ENCODE assay signal across 1 cellular context in the genomic region with DNA sequence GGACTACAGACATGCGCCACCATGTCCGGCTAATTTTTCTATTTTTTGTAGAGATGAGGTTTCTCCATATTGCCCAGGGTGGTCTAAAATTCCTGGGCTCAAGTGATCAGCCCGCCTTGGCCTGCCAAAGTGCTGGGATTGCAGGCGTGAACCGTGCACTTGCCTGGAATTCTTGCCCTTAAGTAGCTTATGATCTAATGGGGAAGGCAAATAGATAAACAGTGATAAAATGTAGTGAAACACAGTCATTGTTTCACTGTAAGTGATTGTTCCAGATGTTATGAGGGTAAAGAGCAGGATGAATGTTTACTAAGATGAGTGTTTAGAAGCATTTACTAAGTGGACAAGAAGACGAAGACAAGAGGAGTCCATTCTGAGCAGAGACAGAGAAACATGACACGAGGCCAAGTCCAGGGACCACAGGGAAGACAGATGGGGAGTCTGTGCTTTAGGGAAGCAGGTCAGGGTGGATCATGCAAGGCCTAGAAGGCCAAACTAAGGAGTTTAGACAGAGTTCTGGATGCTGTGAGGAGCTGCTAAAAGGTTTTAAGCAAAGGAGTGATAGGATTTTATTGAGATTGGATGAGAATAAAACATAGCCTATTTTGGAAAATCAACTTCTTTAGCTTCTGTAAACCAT.
TF ChIP-seq lines count a peak whose summit lies in the region.

No MANE protein-coding gene starts in this region.

TF ChIP-seq in HepG2, 621 proteins besides CTCF, POLR2A, EP300 and RAD21 (continued from another document and continues in another):
- TF ChIP-seq, protein P1, sequence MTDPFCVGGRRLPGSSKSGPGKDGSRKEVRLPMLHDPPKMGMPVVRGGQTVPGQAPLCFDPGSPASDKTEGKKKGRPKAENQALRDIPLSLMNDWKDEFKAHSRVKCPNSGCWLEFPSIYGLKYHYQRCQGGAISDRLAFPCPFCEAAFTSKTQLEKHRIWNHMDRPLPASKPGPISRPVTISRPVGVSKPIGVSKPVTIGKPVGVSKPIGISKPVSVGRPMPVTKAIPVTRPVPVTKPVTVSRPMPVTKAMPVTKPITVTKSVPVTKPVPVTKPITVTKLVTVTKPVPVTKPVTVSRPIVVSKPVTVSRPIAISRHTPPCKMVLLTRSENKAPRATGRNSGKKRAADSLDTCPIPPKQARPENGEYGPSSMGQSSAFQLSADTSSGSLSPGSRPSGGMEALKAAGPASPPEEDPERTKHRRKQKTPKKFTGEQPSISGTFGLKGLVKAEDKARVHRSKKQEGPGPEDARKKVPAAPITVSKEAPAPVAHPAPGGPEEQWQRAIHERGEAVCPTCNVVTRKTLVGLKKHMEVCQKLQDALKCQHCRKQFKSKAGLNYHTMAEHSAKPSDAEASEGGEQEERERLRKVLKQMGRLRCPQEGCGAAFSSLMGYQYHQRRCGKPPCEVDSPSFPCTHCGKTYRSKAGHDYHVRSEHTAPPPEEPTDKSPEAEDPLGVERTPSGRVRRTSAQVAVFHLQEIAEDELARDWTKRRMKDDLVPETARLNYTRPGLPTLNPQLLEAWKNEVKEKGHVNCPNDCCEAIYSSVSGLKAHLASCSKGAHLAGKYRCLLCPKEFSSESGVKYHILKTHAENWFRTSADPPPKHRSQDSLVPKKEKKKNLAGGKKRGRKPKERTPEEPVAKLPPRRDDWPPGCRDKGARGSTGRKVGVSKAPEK (CRISPR knock-in tag; IDR thresholded peaks at IDR 0.05; ENCODE audit: borderline replicate concordance): peak; percentile 64; the same call in 1 of the 2 replicates
- TF ChIP-seq BCL6 (CRISPR knock-in tag; IDR thresholded peaks at IDR 0.05): peak; percentile 58
- TF ChIP-seq, protein P2, sequence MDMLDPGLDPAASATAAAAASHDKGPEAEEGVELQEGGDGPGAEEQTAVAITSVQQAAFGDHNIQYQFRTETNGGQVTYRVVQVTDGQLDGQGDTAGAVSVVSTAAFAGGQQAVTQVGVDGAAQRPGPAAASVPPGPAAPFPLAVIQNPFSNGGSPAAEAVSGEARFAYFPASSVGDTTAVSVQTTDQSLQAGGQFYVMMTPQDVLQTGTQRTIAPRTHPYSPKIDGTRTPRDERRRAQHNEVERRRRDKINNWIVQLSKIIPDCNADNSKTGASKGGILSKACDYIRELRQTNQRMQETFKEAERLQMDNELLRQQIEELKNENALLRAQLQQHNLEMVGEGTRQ (IDR thresholded peaks at IDR 0.05; ENCODE audit: low read depth, low read length): no peak
- TF ChIP-seq, protein P2 (CRISPR knock-in tag; IDR thresholded peaks at IDR 0.05; ENCODE audit: borderline replicate concordance): no peak
- 0 out of 2 replicates have a peak, but pooled peaks have one; percentile 19 for TF ChIP-seq YEATS2 (CRISPR knock-in tag; IDR thresholded peaks at IDR 0.05; ENCODE audit: borderline replicate concordance)
- no peak for TF ChIP-seq KLF15 (CRISPR knock-in tag; IDR thresholded peaks at IDR 0.05; ENCODE audit: borderline replicate concordance)
- no peak for TF ChIP-seq U2AF1 (optimal IDR thresholded peaks at IDR 0.05; ENCODE audit: low read depth, low read length)
- no peak for TF ChIP-seq ZFP1 (CRISPR knock-in tag; IDR thresholded peaks at IDR 0.05)
- no peak for TF ChIP-seq ZNF891 (CRISPR knock-in tag; IDR thresholded peaks at IDR 0.05)
- no peak for TF ChIP-seq LCORL (IDR thresholded peaks at IDR 0.05)
- TF ChIP-seq LCORL (CRISPR knock-in tag; IDR thresholded peaks at IDR 0.05): 0 out of 2 replicates have a peak, but pooled peaks have one; percentile 36
- peak; percentile 49; the same call in 1 of the 2 replicates for TF ChIP-seq ZGPAT (CRISPR knock-in tag; IDR thresholded peaks at IDR 0.05)
- no peak for TF ChIP-seq KDM5A (IDR thresholded peaks at IDR 0.05; ENCODE audit: borderline replicate concordance, low read length)
- TF ChIP-seq SALL1 (CRISPR knock-in tag; IDR thresholded peaks at IDR 0.05): peak; percentile 64
- TF ChIP-seq FOXA1 (IDR thresholded peaks at IDR 0.05): no peak; the same call in 1 of the 2 replicates
- TF ChIP-seq FOXA1 (CRISPR knock-in tag; IDR thresholded peaks at IDR 0.05): peak; percentile 62
- TF ChIP-seq, protein P3, sequence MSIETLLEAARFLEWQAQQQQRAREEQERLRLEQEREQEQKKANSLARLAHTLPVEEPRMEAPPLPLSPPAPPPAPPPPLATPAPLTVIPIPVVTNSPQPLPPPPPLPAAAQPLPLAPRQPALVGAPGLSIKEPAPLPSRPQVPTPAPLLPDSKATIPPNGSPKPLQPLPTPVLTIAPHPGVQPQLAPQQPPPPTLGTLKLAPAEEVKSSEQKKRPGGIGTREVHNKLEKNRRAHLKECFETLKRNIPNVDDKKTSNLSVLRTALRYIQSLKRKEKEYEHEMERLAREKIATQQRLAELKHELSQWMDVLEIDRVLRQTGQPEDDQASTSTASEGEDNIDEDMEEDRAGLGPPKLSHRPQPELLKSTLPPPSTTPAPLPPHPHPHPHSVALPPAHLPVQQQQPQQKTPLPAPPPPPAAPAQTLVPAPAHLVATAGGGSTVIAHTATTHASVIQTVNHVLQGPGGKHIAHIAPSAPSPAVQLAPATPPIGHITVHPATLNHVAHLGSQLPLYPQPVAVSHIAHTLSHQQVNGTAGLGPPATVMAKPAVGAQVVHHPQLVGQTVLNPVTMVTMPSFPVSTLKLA (IDR thresholded peaks at IDR 0.05): no peak
- 0 out of 2 replicates have a peak, but pooled peaks have one; percentile 53 for TF ChIP-seq TOPORS (CRISPR knock-in tag; IDR thresholded peaks at IDR 0.05)
- peak; percentile 23; the same call in 1 of the 2 replicates for TF ChIP-seq RCOR2 (CRISPR knock-in tag; IDR thresholded peaks at IDR 0.05)
- TF ChIP-seq TAF15 (IDR thresholded peaks at IDR 0.05; ENCODE audit: low read depth, low read length, poor library complexity, severe bottlenecking): no peak
- no peak for TF ChIP-seq TERF1 (CRISPR knock-in tag; IDR thresholded peaks at IDR 0.05)
- peak; percentile 86; the same call in 1 of the 2 replicates for TF ChIP-seq ZNF329 (CRISPR knock-in tag; IDR thresholded peaks at IDR 0.05; ENCODE audit: low read depth)
- 0 out of 2 replicates have a peak, but pooled peaks have one; percentile 8 for TF ChIP-seq FOXJ3 (CRISPR knock-in tag; IDR thresholded peaks at IDR 0.05; ENCODE audit: borderline replicate concordance)
- TF ChIP-seq, protein P4, sequence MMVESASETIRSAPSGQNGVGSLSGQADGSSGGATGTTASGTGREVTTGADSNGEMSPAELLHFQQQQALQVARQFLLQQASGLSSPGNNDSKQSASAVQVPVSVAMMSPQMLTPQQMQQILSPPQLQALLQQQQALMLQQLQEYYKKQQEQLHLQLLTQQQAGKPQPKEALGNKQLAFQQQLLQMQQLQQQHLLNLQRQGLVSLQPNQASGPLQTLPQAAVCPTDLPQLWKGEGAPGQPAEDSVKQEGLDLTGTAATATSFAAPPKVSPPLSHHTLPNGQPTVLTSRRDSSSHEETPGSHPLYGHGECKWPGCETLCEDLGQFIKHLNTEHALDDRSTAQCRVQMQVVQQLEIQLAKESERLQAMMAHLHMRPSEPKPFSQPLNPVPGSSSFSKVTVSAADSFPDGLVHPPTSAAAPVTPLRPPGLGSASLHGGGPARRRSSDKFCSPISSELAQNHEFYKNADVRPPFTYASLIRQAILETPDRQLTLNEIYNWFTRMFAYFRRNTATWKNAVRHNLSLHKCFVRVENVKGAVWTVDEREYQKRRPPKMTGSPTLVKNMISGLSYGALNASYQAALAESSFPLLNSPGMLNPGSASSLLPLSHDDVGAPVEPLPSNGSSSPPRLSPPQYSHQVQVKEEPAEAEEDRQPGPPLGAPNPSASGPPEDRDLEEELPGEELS (CRISPR knock-in tag; IDR thresholded peaks at IDR 0.05): peak; percentile 92
- TF ChIP-seq CREM (IDR thresholded peaks at IDR 0.05): peak; percentile 47; the same call in 1 of the 2 replicates
- TF ChIP-seq CREM (CRISPR knock-in tag; IDR thresholded peaks at IDR 0.05): no peak
- TF ChIP-seq CAMTA2 (CRISPR knock-in tag; IDR thresholded peaks at IDR 0.05; ENCODE audit: borderline replicate concordance): no peak
- TF ChIP-seq ZBTB25 (CRISPR knock-in tag; IDR thresholded peaks at IDR 0.05): 0 out of 2 replicates have a peak, but pooled peaks have one; percentile 50
- TF ChIP-seq, protein P5, sequence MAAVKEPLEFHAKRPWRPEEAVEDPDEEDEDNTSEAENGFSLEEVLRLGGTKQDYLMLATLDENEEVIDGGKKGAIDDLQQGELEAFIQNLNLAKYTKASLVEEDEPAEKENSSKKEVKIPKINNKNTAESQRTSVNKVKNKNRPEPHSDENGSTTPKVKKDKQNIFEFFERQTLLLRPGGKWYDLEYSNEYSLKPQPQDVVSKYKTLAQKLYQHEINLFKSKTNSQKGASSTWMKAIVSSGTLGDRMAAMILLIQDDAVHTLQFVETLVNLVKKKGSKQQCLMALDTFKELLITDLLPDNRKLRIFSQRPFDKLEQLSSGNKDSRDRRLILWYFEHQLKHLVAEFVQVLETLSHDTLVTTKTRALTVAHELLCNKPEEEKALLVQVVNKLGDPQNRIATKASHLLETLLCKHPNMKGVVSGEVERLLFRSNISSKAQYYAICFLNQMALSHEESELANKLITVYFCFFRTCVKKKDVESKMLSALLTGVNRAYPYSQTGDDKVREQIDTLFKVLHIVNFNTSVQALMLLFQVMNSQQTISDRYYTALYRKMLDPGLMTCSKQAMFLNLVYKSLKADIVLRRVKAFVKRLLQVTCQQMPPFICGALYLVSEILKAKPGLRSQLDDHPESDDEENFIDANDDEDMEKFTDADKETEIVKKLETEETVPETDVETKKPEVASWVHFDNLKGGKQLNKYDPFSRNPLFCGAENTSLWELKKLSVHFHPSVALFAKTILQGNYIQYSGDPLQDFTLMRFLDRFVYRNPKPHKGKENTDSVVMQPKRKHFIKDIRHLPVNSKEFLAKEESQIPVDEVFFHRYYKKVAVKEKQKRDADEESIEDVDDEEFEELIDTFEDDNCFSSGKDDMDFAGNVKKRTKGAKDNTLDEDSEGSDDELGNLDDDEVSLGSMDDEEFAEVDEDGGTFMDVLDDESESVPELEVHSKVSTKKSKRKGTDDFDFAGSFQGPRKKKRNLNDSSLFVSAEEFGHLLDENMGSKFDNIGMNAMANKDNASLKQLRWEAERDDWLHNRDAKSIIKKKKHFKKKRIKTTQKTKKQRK (IDR thresholded peaks at IDR 0.05; ENCODE audit: low read length): no peak
- no peak; the same call in 1 of the 2 replicates for TF ChIP-seq SIX1 (CRISPR knock-in tag; IDR thresholded peaks at IDR 0.05; ENCODE audit: borderline replicate concordance)
- TF ChIP-seq NCOA2 (CRISPR knock-in tag; IDR thresholded peaks at IDR 0.05): peak; percentile 72
- no peak for TF ChIP-seq KLF13 (CRISPR knock-in tag; IDR thresholded peaks at IDR 0.05)
- no peak for TF ChIP-seq MTA1 (CRISPR knock-in tag; IDR thresholded peaks at IDR 0.05; ENCODE audit: borderline replicate concordance)
- no peak; the same call in 1 of the 2 replicates for TF ChIP-seq HMG20B (CRISPR knock-in tag; conservative IDR thresholded peaks at IDR 0.05)
- TF ChIP-seq HOXA9 (CRISPR knock-in tag; IDR thresholded peaks at IDR 0.05; ENCODE audit: borderline replicate concordance): no peak
- no peak for TF ChIP-seq HNF4G (IDR thresholded peaks at IDR 0.05; ENCODE audit: borderline replicate concordance, low read depth, low read length)
- peak; percentile 36; the same call in 1 of the 2 replicates for TF ChIP-seq HNF4G (CRISPR knock-in tag; IDR thresholded peaks at IDR 0.05; ENCODE audit: borderline replicate concordance, low read depth)
- no peak for TF ChIP-seq TOE1 (CRISPR knock-in tag; IDR thresholded peaks at IDR 0.05)
- no peak for TF ChIP-seq PHB2 (IDR thresholded peaks at IDR 0.05; ENCODE audit: partially characterized antibody)
- TF ChIP-seq FOXK1 (CRISPR knock-in tag; IDR thresholded peaks at IDR 0.05; ENCODE audit: borderline replicate concordance, low read depth): peak; percentile 52; the same call in 1 of the 2 replicates
- peak; percentile 50; the same call in 1 of the 2 replicates for TF ChIP-seq BHLHE40 (IDR thresholded peaks at IDR 0.05; ENCODE audit: low read length)
- TF ChIP-seq SAP130 (CRISPR knock-in tag; IDR thresholded peaks at IDR 0.05; ENCODE audit: low read depth): peak; percentile 48; the same call in 1 of the 2 replicates
